Comparison of ENCODE assay signal across 10 cellular contexts in the genomic region with DNA sequence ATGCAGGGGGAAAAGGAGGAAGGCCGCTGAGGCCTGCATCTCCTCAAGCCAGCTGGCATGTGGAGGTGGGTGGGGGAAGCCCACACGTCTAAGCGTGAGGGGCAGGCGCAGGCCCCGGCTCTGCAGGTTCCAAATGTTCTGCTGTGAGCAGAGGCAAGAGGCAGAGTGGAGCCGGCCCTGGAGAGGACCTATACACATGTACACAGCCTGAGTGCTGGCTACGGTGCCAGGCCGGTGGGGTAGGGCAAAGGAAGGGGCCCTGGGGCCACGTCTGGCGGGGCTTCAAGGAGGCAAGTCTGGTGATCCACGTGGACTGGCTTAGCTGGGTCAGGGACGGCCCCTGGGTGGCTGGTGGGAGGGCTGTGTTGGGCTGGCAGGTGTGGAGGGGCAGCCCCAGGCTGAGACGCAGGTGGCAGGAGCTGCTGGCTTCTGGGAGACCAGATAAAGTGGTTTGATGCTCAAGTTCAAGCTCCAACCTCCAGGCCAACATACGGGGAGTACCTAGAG.
DNase-seq lines count a peak whose midpoint lies in the region; ATAC-seq and TF ChIP-seq lines count a peak whose summit lies in the region.
"Had no signal": no experiment of that assay in that cellular context is flagged by ENCODE, and none has a peak within 500 bp of the region (broad histone marks: within the 10 kb centered on the region; RNA-seq: fewer than 3 reads in every experiment).

No MANE protein-coding gene starts in this region.

- no peak for DNase-seq in stimulated activated effector memory CD8-positive, alpha-beta T cell treated with anti-CD3 and anti-CD28 coated beads, Interleukin-12 subunit alpha, Interleukin-12 subunit beta, amount 100 ng/mL, for 72 hours (ENCODE audit: low spot score in 2 of 2)
- DNase-seq in NOMO-1 (lab: John Stamatoyannopoulos, UW; ENCODE audit: unreplicated experiment in 2 of 2) (no peak), dedifferentiated amniotic fluid mesenchymal stem cell (ENCODE audit: extremely low spot score) (no peak)
- DNase-seq: NCI-H1105 treated with DMSO at 0.1 percent for 48 hours; SHP77; stimulated activated CD4-positive, alpha-beta T cell treated with anti-CD3 and anti-CD28 coated beads, Interleukin-15, amount 100 ng/mL, for 24 hours had no signal

- H3K27ac Mint-ChIP-seq in stimulated activated effector memory CD8-positive, alpha-beta T cell treated with anti-CD3 and anti-CD28 coated beads, Interleukin-12 subunit alpha, Interleukin-12 subunit beta, amount 100 ng/mL, for 72 hours: peak overlapping the region; percentile 88

- peaks cover 87% of the 10 kb centered on the region for H3K4me1 Mint-ChIP-seq in stimulated activated effector memory CD8-positive, alpha-beta T cell treated with anti-CD3 and anti-CD28 coated beads, Interleukin-12 subunit alpha, Interleukin-12 subunit beta, amount 100 ng/mL, for 72 hours

- peak overlapping the region; percentile 91 for H3K4me2 ChIP-seq in KMS-11

- no peak for TF ChIP-seq CTCF in KMS-11 (conservative IDR thresholded peaks at IDR 0.05; ENCODE audit: low read depth, low read length)

- H3K4me1 ChIP-seq in KMS-11 (ENCODE audit: low read depth, poor library complexity, severe bottlenecking): peaks cover 74% of the 10 kb centered on the region

- peaks cover 60% of the 10 kb centered on the region for H3K36me3 Mint-ChIP-seq in stimulated activated effector memory CD8-positive, alpha-beta T cell treated with anti-CD3 and anti-CD28 coated beads, Interleukin-12 subunit alpha, Interleukin-12 subunit beta, amount 100 ng/mL, for 72 hours

- no peaks in the 10 kb centered on the region for H4K20me1 ChIP-seq in KMS-11 (ENCODE audit: insufficient read depth)

- peaks cover 45% of the 10 kb centered on the region for H3K79me2 ChIP-seq in KMS-11 (ENCODE audit: insufficient read depth, low read depth)

- peak overlapping the region; percentile 96 for H3K27ac ChIP-seq in KMS-11

- H3K27me3 ChIP-seq in KMS-11 (ENCODE audit: insufficient read depth, low read depth): no peaks in the 10 kb centered on the region

- no peak overlapping the region for H3K4me3 Mint-ChIP-seq in stimulated activated effector memory CD8-positive, alpha-beta T cell treated with anti-CD3 and anti-CD28 coated beads, Interleukin-12 subunit alpha, Interleukin-12 subunit beta, amount 100 ng/mL, for 72 hours

- H3K4me3 ChIP-seq in KMS-11 (IDR thresholded peaks at IDR 0.05; ENCODE audit: insufficient read depth, low read depth, low read length): no peak overlapping the region

- no peaks in the 10 kb centered on the region for H3K9me3 Mint-ChIP-seq in stimulated activated effector memory CD8-positive, alpha-beta T cell treated with anti-CD3 and anti-CD28 coated beads, Interleukin-12 subunit alpha, Interleukin-12 subunit beta, amount 100 ng/mL, for 72 hours

- peaks cover 3% of the 10 kb centered on the region; the same call in 1 of the 2 replicates for H3K36me3 ChIP-seq in KMS-11 (ENCODE audit: insufficient read depth)

- H3K9ac ChIP-seq in KMS-11: peak overlapping the region; percentile 72; the same call in 1 of the 2 replicates

- ATAC-seq in GM19025 (IDR thresholded peaks at IDR 0.05; ENCODE audit: low read depth, unreplicated experiment) (peak; percentile 29), HG02588 (IDR thresholded peaks at IDR 0.05; ENCODE audit: unreplicated experiment) (peak; percentile 47), HG03469 (IDR thresholded peaks at IDR 0.05; ENCODE audit: unreplicated experiment) (no peak)
- no peak for ATAC-seq in stimulated activated effector memory CD8-positive, alpha-beta T cell treated with anti-CD3 and anti-CD28 coated beads, Interleukin-12 subunit alpha, Interleukin-12 subunit beta, amount 100 ng/mL, for 72 hours

- no peak overlapping the region for H2AFZ ChIP-seq in KMS-11 (ENCODE audit: low read depth)

Comparison
In these comparisons a context has a peak if more than half of its experiments do, and no peak if none do; other contexts are left out.
1. ATAC-seq: peak in GM19025 (single experiment) and HG02588 (single experiment); none in stimulated activated effector memory CD8-positive, alpha-beta T cell treated with anti-CD3 and anti-CD28 coated beads, Interleukin-12 subunit alpha, Interleukin-12 subunit beta, amount 100 ng/mL, for 72 hours (single experiment) and HG03469 (single experiment).